1 cellular context compared by ENCODE assay signal in the genomic region with DNA sequence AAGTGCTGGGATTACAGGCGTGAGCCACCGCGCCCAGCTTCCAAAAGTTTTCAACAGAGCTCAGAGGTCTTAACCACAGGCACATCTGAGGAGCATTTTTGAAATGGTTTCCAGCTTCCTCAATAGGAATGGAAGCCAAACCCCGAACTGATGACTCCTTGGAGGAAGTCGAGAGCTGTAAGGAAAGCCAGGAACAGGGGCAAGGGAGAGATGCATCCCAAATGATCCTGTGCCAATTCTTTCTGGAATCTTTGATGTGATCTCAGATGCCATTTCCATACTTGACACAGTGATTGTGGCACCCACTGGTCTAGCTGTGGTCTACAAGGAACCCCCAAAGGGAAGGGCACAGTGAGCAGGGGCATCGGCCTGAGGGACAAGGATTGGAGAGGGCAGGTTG. TPM values are rescaled to one million over a fixed set of nuclear protein-coding genes. Genes with fewer than 3 reads are reported as not detected.
"Had no signal": no experiment of that assay in that cellular context is flagged by ENCODE, and none has a peak within 500 bp of the region (broad histone marks: within the 10 kb centered on the region; RNA-seq: fewer than 3 reads in every experiment).

No MANE protein-coding gene starts in this region.

RNA-seq across cellular contexts. Expression of gene RGCC, which starts 23.3 kb away (rescaled TPM):
- total RNA-seq: chondrocyte had no signal
